Comparison of ENCODE assay signal across 8 cellular contexts in genomic region chr14:50229646-50230045, GRCh38. TPM values are rescaled to one million over a fixed set of nuclear protein-coding genes. Genes with fewer than 3 reads are reported as not detected.
DNase-seq lines count a peak whose midpoint lies in the region; ATAC-seq, FAIRE-seq and TF ChIP-seq lines count a peak whose summit lies in the region.

No MANE protein-coding gene starts in this region.

- peaks cover 22% of the 10 kb centered on the region for H3K4me1 ChIP-seq in keratinocyte (ENCODE audit: control insufficient read depth, extremely low read depth, insufficient read depth, low read length)
- peaks cover 25 to 71% (median 53%) of the 10 kb centered on the region in 4 donors for H3K4me1 ChIP-seq in stomach

- H3K4me1 Mint-ChIP-seq in activated CD4-positive, alpha-beta T cell treated with anti-CD3 and anti-CD28 coated beads for 36 hours: peaks cover 51% of the 10 kb centered on the region
- H3K4me1 Mint-ChIP-seq in activated naive CD8-positive, alpha-beta T cell (ENCODE audit: low read depth): peaks cover 65% of the 10 kb centered on the region

- POLR2A ChIA-PET in activated CD4-positive, alpha-beta T cell treated with anti-CD3 and anti-CD28 coated beads for 36 hours (lab: Charles Lee): no interaction called here
- POLR2A ChIA-PET in HEK293T (lab: Yijun Ruan, JAX): no interaction called here

- H3K79me2 ChIP-seq in keratinocyte (ENCODE audit: control insufficient read depth, insufficient read depth, low read length): peaks cover 54% of the 10 kb centered on the region

- no peaks in the 10 kb centered on the region for H3K27me3 ChIP-seq in keratinocyte (ENCODE audit: control insufficient read depth, extremely low read depth, insufficient read depth, low read length)
- no peaks in the 10 kb centered on the region for H3K27me3 ChIP-seq in stomach

- no peak overlapping the region for H3K27ac Mint-ChIP-seq in activated CD4-positive, alpha-beta T cell treated with anti-CD3 and anti-CD28 coated beads for 36 hours
- peak overlapping the region; percentile 72 for H3K27ac Mint-ChIP-seq in activated naive CD8-positive, alpha-beta T cell

- H3K36me3 ChIP-seq in keratinocyte (ENCODE audit: control insufficient read depth in 2 of 2, extremely low read depth in 1 of 2, insufficient read depth in 2 of 2, low read length in 2 of 2) (no peaks in the 10 kb centered on the region), stomach (no peaks in the 10 kb centered on the region)

- TF ChIP-seq EP300 in stomach (IDR thresholded peaks at IDR 0.05): no peak

- no peak overlapping the region for H2AFZ ChIP-seq in keratinocyte (ENCODE audit: control insufficient read depth, low read length)

- peaks cover 10% of the 10 kb centered on the region for H3K36me3 Mint-ChIP-seq in activated CD4-positive, alpha-beta T cell treated with anti-CD3 and anti-CD28 coated beads for 36 hours (ENCODE audit: low read depth)
- peaks cover 2% of the 10 kb centered on the region for H3K36me3 Mint-ChIP-seq in activated naive CD8-positive, alpha-beta T cell

- H3K9me3 ChIP-seq in keratinocyte (ENCODE audit: control insufficient read depth, low read depth, low read length) (no peaks in the 10 kb centered on the region), stomach (no peaks in the 10 kb centered on the region)

- dilution Hi-C loops in keratinocyte (cut with MboI; ENCODE audit: extremely low pct_ligation_motif_present, low sequenced_read_pairs): no loop called here

- DNase-seq in activated CD4-positive, alpha-beta T cell treated with anti-CD3 and anti-CD28 coated beads for 36 hours: no peak
- DNase-seq in activated CD4-positive, alpha-beta T cell treated with anti-CD3 and anti-CD28 coated beads for 4 hours: no peak
- DNase-seq in keratinocyte (ENCODE audit: low read depth, low spot score): no peak
- no peak for DNase-seq in stomach
- DNase-seq in HEK293T (ENCODE audit: extremely low spot score): no peak
- DNase-seq in NCI-H748 (lab: John Stamatoyannopoulos, UW; ENCODE audit: unreplicated experiment): no peak

- intact Hi-C loops in activated CD4-positive, alpha-beta T cell treated with anti-CD3 and anti-CD28 coated beads for 36 hours (cut with DNase I, micrococcal nuclease): loop anchor here (1.0 to 5.0 kb wide), 16 partner anchors 83 to 597 kb away; partner anchors contain the start of genes VCPKMT (in 2 of the 2), DMAC2L (in 1 of the 2), KLHDC2 (in 1 of the 2) and L2HGDH (in 1 of the 2)
- intact Hi-C loops in stomach (cut with DNase I; ENCODE audit: low total_unique reads): no loop called here

- ATAC-seq in activated CD4-positive, alpha-beta T cell treated with anti-CD3 and anti-CD28 coated beads for 36 hours: no peak
- no peak for ATAC-seq in GM18505 (IDR thresholded peaks at IDR 0.05; ENCODE audit: unreplicated experiment)

- TF ChIP-seq POLR2A in stomach (IDR thresholded peaks at IDR 0.05) (no peak), GM18505 (IDR thresholded peaks at IDR 0.05; ENCODE audit: borderline replicate concordance, extremely low read depth, insufficient read depth, insufficient read length) (no peak)

- peaks cover 15% of the 10 kb centered on the region for H4K20me1 ChIP-seq in keratinocyte (ENCODE audit: control insufficient read depth, extremely low read depth, insufficient read depth, low read length)

- no peak for FAIRE-seq in keratinocyte (lab: Jason Lieb, UNC)

- no peak for TF ChIP-seq CTCF in keratinocyte (optimal IDR thresholded peaks at IDR 0.05 in 1 of 3, IDR thresholded peaks at IDR 0.05 in 1 of 3, conservative IDR thresholded peaks at IDR 0.05 in 1 of 3; ENCODE audit: extremely low read depth in 1 of 3, insufficient read depth in 2 of 3, low read length in 3 of 3)
- no peak for TF ChIP-seq CTCF in stomach (IDR thresholded peaks at IDR 0.05)

- no peaks in the 10 kb centered on the region for H3K9me1 ChIP-seq in keratinocyte (ENCODE audit: control insufficient read depth, extremely low read depth, insufficient read depth, low read length)

- H3K4me2 ChIP-seq in keratinocyte (ENCODE audit: control insufficient read depth, extremely low read depth, insufficient read depth, low read depth, low read length): peak overlapping the region; percentile 99

- H3K4me3 Mint-ChIP-seq in activated CD4-positive, alpha-beta T cell treated with anti-CD3 and anti-CD28 coated beads for 36 hours: peak overlapping the region; percentile 78
- peak overlapping the region; percentile 93 for H3K4me3 Mint-ChIP-seq in activated naive CD8-positive, alpha-beta T cell

- CTCF ChIA-PET in activated CD4-positive, alpha-beta T cell treated with anti-CD3 and anti-CD28 coated beads for 36 hours (lab: Charles Lee): no interaction called here
- CTCF ChIA-PET in HEK293T (lab: Yijun Ruan, JAX): no interaction called here

- no peaks in the 10 kb centered on the region for H3K27me3 Mint-ChIP-seq in activated CD4-positive, alpha-beta T cell treated with anti-CD3 and anti-CD28 coated beads for 36 hours
- no peaks in the 10 kb centered on the region for H3K27me3 Mint-ChIP-seq in activated naive CD8-positive, alpha-beta T cell

- 38 to 59% (median 45%) methylated on average over 1 of the region's 1 CpG for WGBS in stomach, 5 donors

- H3K27ac ChIP-seq in keratinocyte (ENCODE audit: control insufficient read depth, insufficient read depth, low read length): peak overlapping the region; percentile 98
- H3K27ac ChIP-seq in stomach: peak overlapping the region in 4 of 5 donors; percentile 95 to 98 (median 98)

- H3K9me3 Mint-ChIP-seq in activated CD4-positive, alpha-beta T cell treated with anti-CD3 and anti-CD28 coated beads for 36 hours (ENCODE audit: low read depth): no peaks in the 10 kb centered on the region
- H3K9me3 Mint-ChIP-seq in activated naive CD8-positive, alpha-beta T cell (ENCODE audit: low read depth): no peaks in the 10 kb centered on the region

- H3K4me3 ChIP-seq in keratinocyte (ENCODE audit: control insufficient read depth in 2 of 3, extremely low read depth in 1 of 3, insufficient read depth in 2 of 3, low read depth in 1 of 3, low read length in 3 of 3) (peak overlapping the region; percentile 86 to 98 (median 95)), stomach (peak overlapping the region; percentile 72 to 79 (median 76))

- H3K9ac ChIP-seq in keratinocyte (ENCODE audit: control insufficient read depth, extremely low read depth, insufficient read depth, low read length): peak overlapping the region; percentile 94

TF ChIP-seq in HEK293T, 16 proteins besides CTCF, POLR2A, EP300 and RAD21:
- TF ChIP-seq LEF1 (IDR thresholded peaks at IDR 0.05; ENCODE audit: borderline replicate concordance) (no peak), TARDBP (IDR thresholded peaks at IDR 0.05) (no peak), L3MBTL2 (conservative IDR thresholded peaks at IDR 0.05) (no peak), FOXM1 (IDR thresholded peaks at IDR 0.05; ENCODE audit: borderline replicate concordance) (no peak), ARNT (IDR thresholded peaks at IDR 0.05) (no peak), SP1 (IDR thresholded peaks at IDR 0.05) (no peak), PKNOX1 (IDR thresholded peaks at IDR 0.05) (no peak), ELF4 (IDR thresholded peaks at IDR 0.05) (no peak), NFRKB (IDR thresholded peaks at IDR 0.05) (no peak)

RNA-seq across cellular contexts. Expression of gene SOS2, which starts 1.7 kb away (rescaled TPM):
- total RNA-seq in activated CD4-positive, alpha-beta T cell treated with anti-CD3 and anti-CD28 coated beads for 36 hours: 10 to 100 TPM; 20.2 to 20.9 TPM
- 8.2 to 13.0 TPM (median 9.7 TPM) in 3 replicates for polyA plus RNA-seq in keratinocyte
- polyA plus RNA-seq in keratinocyte (2011; ENCODE audit: low read depth): 21.1 TPM
- polyA plus RNA-seq in keratinocyte (2011; cell fraction: cytosol; rRNA removed): 6.4 and 11.9 TPM in 2 replicates
- polyA plus RNA-seq in keratinocyte (2011; cell fraction: nucleus; rRNA removed): 13.4 and 16.0 TPM in 2 replicates
- polyA plus RNA-seq in keratinocyte (2012; ENCODE audit: low replicate concordance): 7.8 and 9.7 TPM in 2 replicates
- 4.0 to 21.7 TPM (median 13.3 TPM) in 3 replicates for polyA minus RNA-seq in keratinocyte
- 11.7 TPM for polyA minus RNA-seq in keratinocyte (2011; cell fraction: cytosol; rRNA and poly(A)+ RNA removed)
- 16.2 and 33.3 TPM in 2 replicates for polyA minus RNA-seq in keratinocyte (2011; cell fraction: nucleus; rRNA and poly(A)+ RNA removed)
- 10 to 100 TPM; 26.1 to 69.0 (median 30.8) TPM for total RNA-seq in stomach
- 10 to 100 TPM in 1 of 3 donors, 1 to 10 TPM in 2; 5.8 to 11.8 (median 8.9) TPM for polyA plus RNA-seq in stomach
